Comparison of ENCODE assay signal across 17 cellular contexts in genomic region chr13:50379584-50379983, GRCh38.
DNase-seq lines count a peak whose midpoint lies in the region; ATAC-seq, FAIRE-seq and TF ChIP-seq lines count a peak whose summit lies in the region.
"Had no signal": no experiment of that assay in that cellular context is flagged by ENCODE, and none has a peak within 500 bp of the region (broad histone marks: within the 10 kb centered on the region; RNA-seq: fewer than 3 reads in every experiment).

No MANE protein-coding gene starts in this region.

- H3K4me3 ChIP-seq in Karpas-422 (ENCODE audit: low read length), result no peak overlapping the region
- H3K4me3 ChIP-seq in endodermal cell (ENCODE audit: low read length), result no peak overlapping the region

- H3K9me3 ChIP-seq in Karpas-422 (ENCODE audit: low read length), result peaks cover 7% of the 10 kb centered on the region; the same call in 1 of the 2 replicates
- peaks cover 26% of the 10 kb centered on the region for H3K9me3 ChIP-seq in endodermal cell (ENCODE audit: control insufficient read depth, low read length)

- H3K79me2 ChIP-seq in Karpas-422 (ENCODE audit: low read length), result no peaks in the 10 kb centered on the region

- no peak overlapping the region for H3K27ac Mint-ChIP-seq in endodermal cell
- H3K27ac Mint-ChIP-seq: HFFc6 had no signal

- DNase-seq in Karpas-422 (no peak), dermis blood vessel endothelial cell (peak; percentile 51), kidney tubule cell (ENCODE audit: low spot score) (peak; percentile 85), GM12892 (ENCODE audit: insufficient read length) (no peak), GM19238 (ENCODE audit: insufficient read length, low spot score) (no peak), endodermal cell (no peak)
- DNase-seq: DMS79 treated with DMSO at 0.1 percent for 48 hours, H7, HFFc6, NCI-H1417 treated with DMSO at 0.1 percent for 48 hours, NCI-H187 treated with DMSO at 0.1 percent for 48 hours, NCI-H446, SHP77 treated with DMSO at 0.1 percent for 48 hours, SK-N-SH had no signal

- H2AFZ ChIP-seq in Karpas-422 (ENCODE audit: low read length), result no peak overlapping the region

- no peak for TF ChIP-seq CTCF in endodermal cell (conservative IDR thresholded peaks at IDR 0.05)

- no peak overlapping the region for H3K4me2 ChIP-seq in Karpas-422 (ENCODE audit: low read depth, low read length, poor library complexity, severe bottlenecking)
- H3K4me2 ChIP-seq: KMS-11, SK-N-SH had no signal

- H3K9ac ChIP-seq in Karpas-422 (ENCODE audit: low read length), result no peak overlapping the region
- H3K9ac ChIP-seq in endodermal cell (ENCODE audit: extremely low read depth, low read length, poor library complexity, severe bottlenecking), result no peak overlapping the region
- H3K9ac ChIP-seq: KMS-11, SK-N-SH had no signal

- H3K36me3 Mint-ChIP-seq in endodermal cell (ENCODE audit: low read depth), result peaks cover 9% of the 10 kb centered on the region

- no peaks in the 10 kb centered on the region for H4K20me1 ChIP-seq in Karpas-422 (ENCODE audit: insufficient read depth, low read depth, low read length)

- no peak for ATAC-seq in GM18867 (IDR thresholded peaks at IDR 0.05; ENCODE audit: unreplicated experiment)

- peaks cover 26% of the 10 kb centered on the region for H3K27me3 Mint-ChIP-seq in endodermal cell (ENCODE audit: insufficient read depth)

- H3K4me3 Mint-ChIP-seq in endodermal cell, result no peak overlapping the region
- H3K4me3 Mint-ChIP-seq: HFFc6 had no signal

- H3K4me1 ChIP-seq in Karpas-422 (ENCODE audit: low read length), result peaks cover 42% of the 10 kb centered on the region
- peaks cover 6% of the 10 kb centered on the region for H3K4me1 ChIP-seq in endodermal cell (ENCODE audit: control insufficient read depth, insufficient read depth, low read length)

- peaks cover 7% of the 10 kb centered on the region; the same call in 1 of the 2 replicates for H3K36me3 ChIP-seq in Karpas-422 (ENCODE audit: insufficient read depth, low read length)
- no peaks in the 10 kb centered on the region for H3K36me3 ChIP-seq in endodermal cell (ENCODE audit: control insufficient read depth, insufficient read depth, low read length)

- 89 to 94% methylated on average over 3 of the region's 3 CpGs for WGBS in endodermal cell (ENCODE audit: insufficient coverage in 1 of 2, insufficient read length in 1 of 2), 2 experiments

- H3K4me1 Mint-ChIP-seq in endodermal cell, result peaks cover 13% of the 10 kb centered on the region

- peak overlapping the region; percentile 83; the same call in 1 of the 2 replicates for H3K27ac ChIP-seq in Karpas-422 (ENCODE audit: low read length)
- no peak overlapping the region for H3K27ac ChIP-seq in endodermal cell (ENCODE audit: low read depth, low read length)
- H3K27ac ChIP-seq: KMS-11 had no signal

- no peak for TF ChIP-seq POLR2A in GM12892 (IDR thresholded peaks at IDR 0.05; ENCODE audit: low read depth, low read length)

- no peak for FAIRE-seq in GM12892 (lab: Jason Lieb, UNC)
- FAIRE-seq: G401.6 had no signal

- no peaks in the 10 kb centered on the region for H3K9me2 ChIP-seq in Karpas-422 (replicated peaks; ENCODE audit: insufficient read depth, low read length)
- H3K9me2 ChIP-seq: SK-N-SH had no signal

- H3K9me3 Mint-ChIP-seq in endodermal cell, result peaks cover 20% of the 10 kb centered on the region

- no peaks in the 10 kb centered on the region for H3K27me3 ChIP-seq in Karpas-422 (ENCODE audit: low read length)
- no peaks in the 10 kb centered on the region for H3K27me3 ChIP-seq in endodermal cell (ENCODE audit: control insufficient read depth, insufficient read depth, low read length, poor library complexity, severe bottlenecking)

Comparison
In these comparisons a context has a peak if more than half of its experiments do, and no peak if none do; other contexts are left out.
1. DNase-seq: peak in dermis blood vessel endothelial cell (single experiment) and kidney tubule cell (single experiment); none in Karpas-422 (single experiment), GM12892 (single experiment), GM19238 (single experiment) and endodermal cell (single experiment).